ENCODE assay signal across 16 cellular contexts in genomic region chr9:84439253-84439652, GRCh38.
"Had no signal": no experiment of that assay in that cellular context is flagged by ENCODE, and none has a peak within 500 bp of the region (broad histone marks: within the 10 kb centered on the region; RNA-seq: fewer than 3 reads in every experiment).

No MANE protein-coding gene starts in this region.

- H3K4me1 ChIP-seq: colonic mucosa, esophagus squamous epithelium, gastrocnemius medialis, transverse colon had no signal

- ATAC-seq: activated T-helper 17 cell treated with anti-CD3 and anti-CD28 coated beads, Interleukin-2, amount 50 U/mL, for 72 hours; gastrocnemius medialis; heart left ventricle; stimulated activated naive B cell treated with anti-CD40 and anti-IgM and Interleukin-4, amounts not matched to agents 10 μg/mL and 1 μg/mL and 100 μg/mL, for 72 hours had no signal

- H3K27me3 ChIP-seq: colonic mucosa, gastrocnemius medialis, heart left ventricle, transverse colon had no signal

- H3K9me3 ChIP-seq: colonic mucosa, esophagus squamous epithelium, gastrocnemius medialis, transverse colon had no signal

- H3K36me3 ChIP-seq: colonic mucosa, esophagus squamous epithelium, gastrocnemius medialis, heart left ventricle, transverse colon had no signal

- H3K4me3 ChIP-seq: colonic mucosa, esophagus squamous epithelium, gastrocnemius medialis, heart left ventricle, transverse colon had no signal

- DNase-seq: activated CD4-positive, CD25-positive, alpha-beta regulatory T cell treated with anti-CD3 and anti-CD28 coated beads, Interleukin-2, amount 50 U/mL, for 72 hours; activated naive CD4-positive, alpha-beta T cell treated with anti-CD3 and anti-CD28 coated beads for 36 hours; activated T-cell treated with anti-CD3 and anti-CD28 coated beads for 4 hours; colonic mucosa; esophagus squamous epithelium; gastrocnemius medialis; heart left ventricle; nephron progenitor cell; occipital lobe; stimulated activated CD4-positive, alpha-beta T cell treated with anti-CD3 and anti-CD28 coated beads, Interleukin-15, amount 100 ng/mL, for 24 hours; stimulated activated CD4-positive, alpha-beta T cell treated with anti-CD3 and anti-CD28 coated beads, Interleukin-4, amount 100 ng/mL, for 1 hour; stimulated activated naive B cell treated with anti-CD40 and anti-IgM and Interleukin-4, amounts not matched to agents 10 μg/mL and 1 μg/mL and 100 μg/mL, for 72 hours; substantia nigra; T-helper 9 cell; transverse colon had no signal

- H3K27ac ChIP-seq: colonic mucosa, esophagus squamous epithelium, gastrocnemius medialis, heart left ventricle, transverse colon had no signal
